15 cellular contexts compared by ENCODE assay signal in the genomic region with DNA sequence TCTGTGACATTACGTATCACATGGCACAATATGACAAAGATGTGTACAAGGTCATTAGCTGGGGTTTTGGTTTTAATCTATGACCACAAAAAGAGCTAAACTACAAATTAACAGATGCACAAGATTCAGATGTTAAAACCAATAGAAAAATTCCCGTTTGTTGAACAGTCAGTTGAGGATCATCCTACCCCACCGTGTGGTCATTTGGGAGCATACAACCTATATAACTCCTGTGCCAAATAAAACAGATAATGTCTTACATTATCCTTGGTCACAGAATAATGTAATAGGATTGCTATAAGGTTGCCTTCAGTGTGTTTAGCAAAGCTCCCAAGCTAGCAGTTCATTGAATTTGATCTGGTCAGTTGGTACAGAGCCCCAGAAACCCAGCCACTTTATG. TPM values are rescaled to one million over a fixed set of nuclear protein-coding genes. Genes with fewer than 3 reads are reported as not detected.
DNase-seq lines count a peak whose midpoint lies in the region; ATAC-seq and TF ChIP-seq lines count a peak whose summit lies in the region.
"Had no signal": no experiment of that assay in that cellular context is flagged by ENCODE, and none has a peak within 500 bp of the region (broad histone marks: within the 10 kb centered on the region; RNA-seq: fewer than 3 reads in every experiment).

No MANE protein-coding gene starts in this region.

- no peak for ATAC-seq in GM23338
- ATAC-seq in GM18907 (IDR thresholded peaks at IDR 0.05; ENCODE audit: unreplicated experiment): no peak
- ATAC-seq: activated CD8-positive, alpha-beta T cell treated with anti-CD3 and anti-CD28 coated beads, Interleukin-2, amount 10 ng/mL, durations not matched to agents 7 days and 5 days; naive thymus-derived CD8-positive, alpha-beta T cell had no signal

- H3K27me3 Mint-ChIP-seq in GM23338 (ENCODE audit: insufficient read depth, low read depth, poor library complexity): peaks cover 5% of the 10 kb centered on the region

- H3K79me2 ChIP-seq in GM23338 (replicated peaks; ENCODE audit: insufficient read depth) (no peaks in the 10 kb centered on the region), OCI-LY1 (ENCODE audit: insufficient read depth, low read length) (no peaks in the 10 kb centered on the region)

- no peak overlapping the region for H3K27ac Mint-ChIP-seq in GM23338
- H3K27ac Mint-ChIP-seq: activated CD8-positive, alpha-beta T cell treated with anti-CD3 and anti-CD28 coated beads, Interleukin-2, amount 10 ng/mL, durations not matched to agents 7 days and 5 days; naive thymus-derived CD8-positive, alpha-beta T cell had no signal

- TF ChIP-seq CTCF in A673 (conservative IDR thresholded peaks at IDR 0.05; ENCODE audit: low read depth, low read length) (peak; percentile 20; the same call in 1 of the 2 replicates), GM23338 (conservative IDR thresholded peaks at IDR 0.05; ENCODE audit: low read depth in 2 of 2) (peak; percentile 20 to 36; a peak in 3 of 4 replicates), OCI-LY1 (IDR thresholded peaks at IDR 0.05; ENCODE audit: low read length) (peak; percentile 22; the same call in 1 of the 2 replicates), cardiac fibroblast (IDR thresholded peaks at IDR 0.05; ENCODE audit: low read depth, low read length) (peak; percentile 23)

- H3K36me3 Mint-ChIP-seq in GM23338 (ENCODE audit: low read depth): peaks cover 16% of the 10 kb centered on the region; the same call in 2 of the 3 replicates
- H3K36me3 Mint-ChIP-seq: naive thymus-derived CD8-positive, alpha-beta T cell had no signal

- H4K20me1 ChIP-seq in GM23338 (replicated peaks; ENCODE audit: insufficient read depth): no peaks in the 10 kb centered on the region
- H4K20me1 ChIP-seq in OCI-LY1 (ENCODE audit: insufficient read depth, low read length): no peaks in the 10 kb centered on the region

- DNase-seq in A673 (ENCODE audit: low spot score) (peak; percentile 3), GM23338 (ENCODE audit: low spot score) (no peak), cardiac fibroblast (ENCODE audit: low read depth in 2 of 2) (peak in 1 of 2 donors; percentile 27), A172 (ENCODE audit: low spot score) (no peak), NCI-H2171 treated with DMSO at 0.1 percent for 48 hours (lab: John Stamatoyannopoulos, UW) (no peak), CD1c-positive myeloid dendritic cell (ENCODE audit: extremely low spot score) (no peak)
- DNase-seq: activated CD8-positive, alpha-beta T cell treated with anti-CD3 and anti-CD28 coated beads, Interleukin-2, amount 10 ng/mL, durations not matched to agents 7 days and 5 days; aorta; dorsolateral prefrontal cortex; naive thymus-derived CD8-positive, alpha-beta T cell; NCI-H1105 treated with DMSO at 0.1 percent for 48 hours; NCI-H510A treated with DMSO at 0.1 percent for 48 hours; SHP77 treated with DMSO at 0.1 percent for 48 hours had no signal

- H3K27me3 ChIP-seq in A673 (replicated peaks; ENCODE audit: insufficient read depth, low read depth, low read length, poor library complexity) (peaks cover 6% of the 10 kb centered on the region), GM23338 (ENCODE audit: insufficient read depth) (no peaks in the 10 kb centered on the region), OCI-LY1 (ENCODE audit: insufficient read depth, low read length) (no peaks in the 10 kb centered on the region)

- no TSS peak for BruUV-seq in A673 (replicated peaks; lab: Mats Ljungman, UMichigan)

- no peak overlapping the region for H3K4me3 Mint-ChIP-seq in GM23338
- H3K4me3 Mint-ChIP-seq: activated CD8-positive, alpha-beta T cell treated with anti-CD3 and anti-CD28 coated beads, Interleukin-2, amount 10 ng/mL, durations not matched to agents 7 days and 5 days; naive thymus-derived CD8-positive, alpha-beta T cell had no signal

- intact Hi-C loops in A673 (cut with micrococcal nuclease; ENCODE audit: unreplicated experiment): loop anchor here (2.0 kb wide), 1 partner anchor 739 kb away; no protein-coding TSS in a partner anchor

- H3K9me2 ChIP-seq in GM23338 (ENCODE audit: insufficient read depth) (no peaks in the 10 kb centered on the region), OCI-LY1 (ENCODE audit: low read depth, low read length) (no peaks in the 10 kb centered on the region)

- H3K9me3 Mint-ChIP-seq in GM23338: peaks cover 24% of the 10 kb centered on the region
- H3K9me3 Mint-ChIP-seq: naive thymus-derived CD8-positive, alpha-beta T cell had no signal

- H3K36me3 ChIP-seq in A673 (ENCODE audit: insufficient read depth, low read length, poor library complexity, severe bottlenecking) (no peaks in the 10 kb centered on the region), GM23338 (ENCODE audit: insufficient read depth) (no peaks in the 10 kb centered on the region), OCI-LY1 (ENCODE audit: insufficient read depth, low read length) (no peaks in the 10 kb centered on the region)

- H2AFZ ChIP-seq in GM23338: no peak overlapping the region
- no peak overlapping the region for H2AFZ ChIP-seq in OCI-LY1 (ENCODE audit: low read length)

- H3F3A ChIP-seq in GM23338 (replicated peaks; ENCODE audit: low read depth): no peaks in the 10 kb centered on the region
- no peaks in the 10 kb centered on the region for H3F3A ChIP-seq in OCI-LY1 (ENCODE audit: insufficient read depth, low read length)

- H3K4me1 ChIP-seq in A673 (ENCODE audit: insufficient read depth, low read length, poor library complexity, severe bottlenecking): no peaks in the 10 kb centered on the region
- no peaks in the 10 kb centered on the region for H3K4me1 ChIP-seq in GM23338 (ENCODE audit: insufficient read depth)
- peaks cover 18% of the 10 kb centered on the region for H3K4me1 ChIP-seq in OCI-LY1 (ENCODE audit: insufficient read depth, low read length, severe bottlenecking)

- CTCF ChIA-PET in A673 (lab: Charles Lee): no interaction called here

- H3K4me3 ChIP-seq in A673 (ENCODE audit: low read depth, low read length, poor library complexity, severe bottlenecking): no peak overlapping the region
- H3K4me3 ChIP-seq in GM23338: no peak overlapping the region
- no peak overlapping the region for H3K4me3 ChIP-seq in OCI-LY1 (ENCODE audit: low read depth, low read length, poor library complexity, severe bottlenecking)
- H3K4me3 ChIP-seq in cardiac fibroblast (replicated peaks in 1 of 2; ENCODE audit: low read depth in 2 of 2, low read length in 2 of 2): no peak overlapping the region
- H3K4me3 ChIP-seq: dorsolateral prefrontal cortex had no signal

- no peak overlapping the region for H3K27ac ChIP-seq in A673 (ENCODE audit: low read depth, low read length, poor library complexity, severe bottlenecking)
- no peak overlapping the region for H3K27ac ChIP-seq in GM23338 (ENCODE audit: low read depth)
- no peak overlapping the region for H3K27ac ChIP-seq in OCI-LY1 (ENCODE audit: low read depth, low read length, poor library complexity, severe bottlenecking)
- H3K27ac ChIP-seq: dorsolateral prefrontal cortex had no signal

- no peak overlapping the region for H3K4me2 ChIP-seq in GM23338
- H3K4me2 ChIP-seq in OCI-LY1 (ENCODE audit: low read length): no peak overlapping the region

- H3K4me1 Mint-ChIP-seq in GM23338: no peaks in the 10 kb centered on the region
- H3K4me1 Mint-ChIP-seq: naive thymus-derived CD8-positive, alpha-beta T cell had no signal

- no peak overlapping the region for H3K9ac ChIP-seq in OCI-LY1 (ENCODE audit: low read length)

- no peaks in the 10 kb centered on the region for H3K9me3 ChIP-seq in A673 (ENCODE audit: low read depth, low read length, poor library complexity, severe bottlenecking)
- H3K9me3 ChIP-seq in OCI-LY1 (ENCODE audit: low read length): no peaks in the 10 kb centered on the region

- POLR2A ChIA-PET in A673 (lab: Charles Lee; ENCODE audit: low non-redundant PET): no interaction called here

TF ChIP-seq in GM23338, 12 proteins besides CTCF, POLR2A, EP300 and RAD21 (continues in another document):
- TF ChIP-seq, protein P1, sequence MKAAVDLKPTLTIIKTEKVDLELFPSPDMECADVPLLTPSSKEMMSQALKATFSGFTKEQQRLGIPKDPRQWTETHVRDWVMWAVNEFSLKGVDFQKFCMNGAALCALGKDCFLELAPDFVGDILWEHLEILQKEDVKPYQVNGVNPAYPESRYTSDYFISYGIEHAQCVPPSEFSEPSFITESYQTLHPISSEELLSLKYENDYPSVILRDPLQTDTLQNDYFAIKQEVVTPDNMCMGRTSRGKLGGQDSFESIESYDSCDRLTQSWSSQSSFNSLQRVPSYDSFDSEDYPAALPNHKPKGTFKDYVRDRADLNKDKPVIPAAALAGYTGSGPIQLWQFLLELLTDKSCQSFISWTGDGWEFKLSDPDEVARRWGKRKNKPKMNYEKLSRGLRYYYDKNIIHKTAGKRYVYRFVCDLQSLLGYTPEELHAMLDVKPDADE (IDR thresholded peaks at IDR 0.05): no peak
- TF ChIP-seq POLR2AphosphoS5 (IDR thresholded peaks at IDR 0.05; ENCODE audit: low read depth) (no peak), NANOG (IDR thresholded peaks at IDR 0.05; ENCODE audit: borderline replicate concordance) (no peak), JUNB (IDR thresholded peaks at IDR 0.05; ENCODE audit: unreplicated experiment) (no peak), ZNF114 (CRISPR knock-in tag; IDR thresholded peaks at IDR 0.05) (no peak), EZH2 (IDR thresholded peaks at IDR 0.05; ENCODE audit: low read depth, unreplicated experiment) (no peak), STAT1 (IDR thresholded peaks at IDR 0.05; ENCODE audit: unreplicated experiment) (no peak), CREB1 (CRISPR knock-in tag; IDR thresholded peaks at IDR 0.05; ENCODE audit: low read depth) (no peak), ZNF331 (CRISPR knock-in tag; IDR thresholded peaks at IDR 0.05; ENCODE audit: low read depth) (no peak)

RNA-seq across cellular contexts. Expression of a gene that starts 28.2 kb away (rescaled TPM):
- 104 and 184 TPM in 2 replicates for total RNA-seq in A673 (2021)
- total RNA-seq in GM23338 (2014; rRNA removed; shearing (Covaris generic)): 166 and 183 TPM in 2 replicates
- 154 and 163 TPM in 2 replicates for polyA plus RNA-seq in GM23338 (2016; fragmentation: Nextera tagmentation; extraction: Ambion mirVana)
- total RNA-seq in A172 (2014; rRNA removed; shearing (Covaris generic)): 19.8 and 24.0 TPM in 2 replicates
